ENCODE assay signal across 16 cellular contexts in genomic region chr10:17061418-17061817, GRCh38.
DNase-seq lines count a peak whose midpoint lies in the region; ATAC-seq and TF ChIP-seq lines count a peak whose summit lies in the region.
"Had no signal": no experiment of that assay in that cellular context is flagged by ENCODE, and none has a peak within 500 bp of the region (broad histone marks: within the 10 kb centered on the region; RNA-seq: fewer than 3 reads in every experiment).

No MANE protein-coding gene starts in this region.

- H3K9me3 Mint-ChIP-seq in Calu3 (ENCODE audit: low read depth, unreplicated experiment) = no peaks in the 10 kb centered on the region
- H3K9me3 Mint-ChIP-seq: WTC11 had no signal

- no TSS peak for BruUV-seq in Calu3 (replicated peaks; lab: Mats Ljungman, UMichigan)

- DNase-seq in Calu3 (no peak), RPMI7951 (ENCODE audit: low read depth) (peak; percentile 55), dermis blood vessel endothelial cell (peak; percentile 3), omental fat pad (ENCODE audit: low spot score) (no peak), prostate gland (ENCODE audit: low spot score) (no peak), epidermal melanocyte (ENCODE audit: insufficient read length, low spot score) (no peak), NCI-H526 (lab: John Stamatoyannopoulos, UW) (no peak), NCI-H2171 treated with DMSO at 0.1 percent for 48 hours (lab: John Stamatoyannopoulos, UW) (no peak)
- DNase-seq: NCI-H1694; NCI-H774; psoas muscle; stimulated activated CD4-positive, alpha-beta T cell treated with anti-CD3 and anti-CD28 coated beads, Interleukin-4, amount 100 ng/mL, for 1 hour; stimulated activated naive CD4-positive, alpha-beta T cell had no signal

- no peak for TF ChIP-seq CTCF in Calu3 (IDR thresholded peaks at IDR 0.05; ENCODE audit: unreplicated experiment)
- TF ChIP-seq CTCF in omental fat pad (IDR thresholded peaks at IDR 0.05) = no peak
- TF ChIP-seq CTCF in prostate gland (IDR thresholded peaks at IDR 0.05) = no peak

- H3K9me3 ChIP-seq in prostate gland = no peaks in the 10 kb centered on the region
- H3K9me3 ChIP-seq: BLaER1 treated with 17β-estradiol and CSF1 and Interleukin-3, amounts not matched to agents 10 nM and 100 nM; psoas muscle had no signal

- no peak overlapping the region for H3K27ac ChIP-seq in prostate gland
- H3K27ac ChIP-seq: BLaER1 treated with 17β-estradiol and CSF1 and Interleukin-3, amounts not matched to agents 10 nM and 100 nM; cardiac muscle cell had no signal

- peak overlapping the region; percentile 86 for H3K27ac Mint-ChIP-seq in Calu3 (ENCODE audit: unreplicated experiment)
- H3K27ac Mint-ChIP-seq: WTC11 had no signal

- peak; percentile 57 for ATAC-seq in omental fat pad (ENCODE audit: low FRiP score)
- ATAC-seq: psoas muscle, WTC11 had no signal

- H3K27me3 ChIP-seq in prostate gland (replicated peaks; ENCODE audit: insufficient read depth) = no peaks in the 10 kb centered on the region
- H3K27me3 ChIP-seq: BLaER1 treated with 17β-estradiol and CSF1 and Interleukin-3, amounts not matched to agents 10 nM and 100 nM; cardiac muscle cell had no signal

- no peak overlapping the region for H3K4me3 ChIP-seq in prostate gland
- H3K4me3 ChIP-seq: BLaER1 treated with 17β-estradiol and CSF1 and Interleukin-3, amounts not matched to agents 10 nM and 100 nM; cardiac muscle cell; psoas muscle had no signal

- no peaks in the 10 kb centered on the region for H3K36me3 ChIP-seq in prostate gland
- H3K36me3 ChIP-seq: BLaER1 treated with 17β-estradiol and CSF1 and Interleukin-3, amounts not matched to agents 10 nM and 100 nM; cardiac muscle cell had no signal

- H3K4me1 ChIP-seq in prostate gland (replicated peaks) = no peaks in the 10 kb centered on the region
- H3K4me1 ChIP-seq: BLaER1 treated with 17β-estradiol and CSF1 and Interleukin-3, amounts not matched to agents 10 nM and 100 nM; psoas muscle had no signal

- CTCF ChIA-PET in Calu3 (lab: Charles Lee) = no interaction called here

- intact Hi-C loops in Calu3 (cut with micrococcal nuclease; ENCODE audit: unreplicated experiment) (loop anchor here (5.0 kb wide), 4 partner anchors 94 to 199 kb away; no protein-coding TSS in a partner anchor), prostate gland (cut with DNase I) (no loop called here)

- H3K36me3 Mint-ChIP-seq in Calu3 (ENCODE audit: insufficient read depth, unreplicated experiment) = peaks cover 9% of the 10 kb centered on the region
- H3K36me3 Mint-ChIP-seq: WTC11 had no signal

- WGBS in prostate gland = 90% methylated on average over 2 of the region's 2 CpGs

- no peak overlapping the region for H3K4me3 Mint-ChIP-seq in Calu3 (ENCODE audit: low read depth, unreplicated experiment)
- H3K4me3 Mint-ChIP-seq: WTC11 had no signal

- no peaks in the 10 kb centered on the region for H3K27me3 Mint-ChIP-seq in Calu3 (ENCODE audit: unreplicated experiment)

- peaks cover 75% of the 10 kb centered on the region for H3K4me1 Mint-ChIP-seq in Calu3 (ENCODE audit: low read depth, unreplicated experiment)

- TF ChIP-seq POLR2A in prostate gland (IDR thresholded peaks at IDR 0.05) = no peak

Comparison
In these comparisons a context has a peak if more than half of its experiments do, and no peak if none do; other contexts are left out.
1. DNase-seq: peak in RPMI7951 (single experiment) and dermis blood vessel endothelial cell (single experiment); none in Calu3 (single experiment), omental fat pad (single experiment), prostate gland (single experiment), epidermal melanocyte (single experiment), NCI-H526 (0 of 2) and NCI-H2171 treated with DMSO at 0.1 percent for 48 hours (single experiment).